In the genomic region with DNA sequence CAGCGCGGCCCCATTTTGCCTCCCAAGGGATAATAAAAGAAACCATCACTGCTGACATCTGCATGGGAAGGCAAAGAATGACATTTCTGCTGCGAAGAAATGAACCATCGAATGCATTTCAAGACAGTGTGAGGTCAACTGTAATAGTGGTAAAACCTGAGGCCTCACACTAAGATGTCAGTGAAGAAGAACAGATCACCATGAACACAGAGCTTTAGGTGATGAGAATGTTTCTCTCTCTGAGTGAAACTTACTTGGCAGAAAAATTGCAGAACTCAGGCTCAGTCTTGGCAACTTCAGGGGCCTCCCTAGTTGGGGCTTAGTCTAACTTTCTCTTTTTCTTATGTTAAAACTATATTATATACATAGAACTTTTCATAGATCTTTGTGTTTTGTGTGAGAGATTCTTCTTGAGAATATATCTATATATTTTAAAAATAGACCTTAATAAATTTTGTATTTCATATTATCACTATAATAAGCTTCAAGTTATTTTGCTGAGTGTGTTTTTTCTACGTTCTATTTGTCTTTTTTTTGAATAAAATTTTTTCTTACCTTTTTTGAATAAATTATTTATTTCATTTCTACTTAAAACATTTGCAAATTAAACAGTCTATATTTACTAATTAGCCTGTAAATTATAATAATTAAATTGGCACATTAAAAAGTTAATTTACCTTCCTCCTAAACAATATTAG, we compare ENCODE assay signal across 16 cellular contexts.
DNase-seq lines count a peak whose midpoint lies in the region; ATAC-seq, FAIRE-seq and TF ChIP-seq lines count a peak whose summit lies in the region.
"Had no signal": no experiment of that assay in that cellular context is flagged by ENCODE, and none has a peak within 500 bp of the region (broad histone marks: within the 10 kb centered on the region; RNA-seq: fewer than 3 reads in every experiment).

No MANE protein-coding gene starts in this region.

- H2BK5ac ChIP-seq in mesenchymal stem cell (ENCODE audit: low read depth, low read length, poor library complexity, severe bottlenecking) = no peak overlapping the region

- H3K9me3 ChIP-seq in A549 (no peaks in the 10 kb centered on the region), K562 (replicated peaks; ENCODE audit: control insufficient read depth, insufficient read depth, low read depth, low read length) (no peaks in the 10 kb centered on the region), mesenchymal stem cell (ENCODE audit: control insufficient read depth, low read length) (no peaks in the 10 kb centered on the region)

- H3K27ac ChIP-seq in A549 (no peak overlapping the region), K562 (ENCODE audit: extremely low read depth, low read depth, low read length) (peak overlapping the region; percentile 83), mesenchymal stem cell (ENCODE audit: low read length, poor library complexity, severe bottlenecking) (no peak overlapping the region)

- H2BK12ac ChIP-seq in mesenchymal stem cell (ENCODE audit: low read length in 2 of 2) = peak overlapping the region in 1 of 2 experiments; percentile 49

- no peak overlapping the region for H3K14ac ChIP-seq in mesenchymal stem cell (ENCODE audit: low read length in 2 of 2)

- TF ChIP-seq EP300 in A549 (IDR thresholded peaks at IDR 0.05) = no peak
- TF ChIP-seq EP300 in K562 (IDR thresholded peaks at IDR 0.05; ENCODE audit: low read length) = no peak

- H3K4ac ChIP-seq in mesenchymal stem cell (ENCODE audit: low read depth in 1 of 2, low read length in 2 of 2) = no peak overlapping the region

- no peaks in the 10 kb centered on the region for H3K79me1 ChIP-seq in mesenchymal stem cell (replicated peaks; ENCODE audit: low read length, poor library complexity, severe bottlenecking)

- H3K36me3 ChIP-seq in K562 (ENCODE audit: control insufficient read depth, insufficient read depth, low read length) (peaks cover 14% of the 10 kb centered on the region; the same call in 1 of the 3 replicates), mesenchymal stem cell (ENCODE audit: control insufficient read depth in 1 of 2, insufficient read depth in 2 of 2, low read depth in 1 of 2, low read length in 2 of 2) (no peaks in the 10 kb centered on the region)

- POLR2A ChIA-PET in A549 (lab: Yijun Ruan, JAX) (no interaction called here), K562 (lab: Yijun Ruan, JAX) (interaction anchor here (1.5 to 2.7 kb wide), 2 partner anchors 12 to 14 kb away, joined by 5 to 10 read pairs; no protein-coding TSS in a partner anchor)

- TF ChIP-seq POLR2A in A549 (IDR thresholded peaks at IDR 0.05; ENCODE audit: low read length) (no peak), K562 (conservative IDR thresholded peaks at IDR 0.05) (no peak)

- FAIRE-seq in A549 (lab: Jason Lieb, UNC) (no peak), K562 (lab: Jason Lieb, UNC) (no peak)
- FAIRE-seq: D721Med had no signal

- peak overlapping the region; percentile 42 for H2BK120ac ChIP-seq in mesenchymal stem cell (ENCODE audit: low read depth, low read length)

- no peak for DNase-seq in A549 (ENCODE audit: low read depth in 1 of 2, low spot score in 1 of 2)
- DNase-seq in K562 (ENCODE audit: extremely low read depth in 1 of 4, low spot score in 3 of 4) = no peak
- no peak for DNase-seq in mesenchymal stem cell
- no peak for DNase-seq in GM03348 (ENCODE audit: low spot score)
- DNase-seq in G401 (ENCODE audit: low spot score) = no peak
- DNase-seq in NCI-H1092 (lab: John Stamatoyannopoulos, UW) = no peak
- DNase-seq: AML-193; CD4-positive, alpha-beta memory T cell; DND-41; HCEC 1CT; NCI-H1694 treated with DMSO at 0.1 percent for 48 hours; Right ventricle myocardium superior had no signal

- 14% methylated on average over 5 of the region's 5 CpGs for WGBS in A549 (ENCODE audit: missing lambda C conversion rate)
- 88% methylated on average over 5 of the region's 5 CpGs for WGBS in K562 (ENCODE audit: insufficient coverage, low coverage, missing lambda C conversion rate)
- 64% methylated on average over 4 of the region's 5 CpGs for WGBS in mesenchymal stem cell

- TF ChIP-seq CTCF in A549 (IDR thresholded peaks at IDR 0.05) (no peak), K562 (IDR thresholded peaks at IDR 0.05 in 2 of 3, conservative IDR thresholded peaks at IDR 0.05 in 1 of 3; ENCODE audit: insufficient read depth in 2 of 3, low read depth in 1 of 3, low read length in 3 of 3) (no peak)

- H3K27me3 ChIP-seq in K562 (ENCODE audit: control insufficient read depth in 2 of 2, insufficient read depth in 2 of 2, low read length in 2 of 2) (no peaks in the 10 kb centered on the region), mesenchymal stem cell (ENCODE audit: control insufficient read depth in 1 of 2, insufficient read depth in 1 of 2, low read length in 2 of 2) (no peaks in the 10 kb centered on the region)

- no peak for TF ChIP-seq RAD21 in A549 (conservative IDR thresholded peaks at IDR 0.05 in 1 of 2, IDR thresholded peaks at IDR 0.05 in 1 of 2)
- TF ChIP-seq RAD21 in K562 (CRISPR knock-in tag; conservative IDR thresholded peaks at IDR 0.05 in 1 of 2, IDR thresholded peaks at IDR 0.05 in 1 of 2) = no peak

- H3K9ac ChIP-seq in K562 (ENCODE audit: insufficient read depth in 1 of 2, low read depth in 2 of 2, low read length in 2 of 2) (peak overlapping the region in 1 of 2 experiments; percentile 66; a peak in 1 of 4 replicates), mesenchymal stem cell (ENCODE audit: low read length) (no peak overlapping the region)

- peak overlapping the region in 1 of 2 experiments; percentile 91 for H3K18ac ChIP-seq in mesenchymal stem cell (ENCODE audit: low read depth in 1 of 2, low read length in 2 of 2)

- H4K20me1 ChIP-seq in K562 (replicated peaks; ENCODE audit: control insufficient read depth, insufficient read depth, low read length) = no peaks in the 10 kb centered on the region

- intact Hi-C loops in K562 (cut with micrococcal nuclease) = loop anchor here (10.0 kb wide), 1 partner anchor 454 kb away; no protein-coding TSS in a partner anchor

- ATAC-seq in A549 = no peak
- ATAC-seq in GM19351 (IDR thresholded peaks at IDR 0.05; ENCODE audit: unreplicated experiment) = peak; percentile 38
- no peak for ATAC-seq in K562
- ATAC-seq in GM19452 (IDR thresholded peaks at IDR 0.05; ENCODE audit: unreplicated experiment) = no peak
- ATAC-seq: Panc1 had no signal

- H2AFZ ChIP-seq in K562 (ENCODE audit: low read depth, low read length) (peak overlapping the region; percentile 73), mesenchymal stem cell (ENCODE audit: low read depth, low read length) (no peak overlapping the region)

- H4K91ac ChIP-seq in mesenchymal stem cell (ENCODE audit: low read length) = no peak overlapping the region

- H2BK15ac ChIP-seq in mesenchymal stem cell (ENCODE audit: low read depth, poor library complexity, severe bottlenecking) = no peak overlapping the region

- H3K4me3 ChIP-seq in A549 (no peak overlapping the region), K562 (no peak overlapping the region), mesenchymal stem cell (ENCODE audit: insufficient read depth in 1 of 2, low read depth in 1 of 2, low read length in 2 of 2) (no peak overlapping the region)

- no peaks in the 10 kb centered on the region for H3K9me1 ChIP-seq in K562 (ENCODE audit: control insufficient read depth, insufficient read depth, low read length)

- H3K4me1 ChIP-seq in A549 (no peaks in the 10 kb centered on the region), K562 (replicated peaks in 1 of 2; ENCODE audit: control insufficient read depth in 2 of 2, insufficient read depth in 2 of 2, low read length in 2 of 2) (peaks cover 7 to 39% of the 10 kb centered on the region in 2 experiments; a peak in 4 of 5 replicates), mesenchymal stem cell (ENCODE audit: control insufficient read depth, insufficient read depth, low read depth, low read length) (no peaks in the 10 kb centered on the region)

- no peak overlapping the region for H3K4me2 ChIP-seq in A549
- H3K4me2 ChIP-seq in K562 (ENCODE audit: insufficient read depth, low read length) = no peak overlapping the region
- H3K4me2 ChIP-seq in mesenchymal stem cell (ENCODE audit: low read length, poor library complexity, severe bottlenecking) = no peak overlapping the region

- peak overlapping the region; percentile 49 for H4K8ac ChIP-seq in mesenchymal stem cell (ENCODE audit: low read length)

- H2AK5ac ChIP-seq in mesenchymal stem cell (ENCODE audit: low read length, severe bottlenecking) = no peak overlapping the region

- no peak overlapping the region for H3K23ac ChIP-seq in mesenchymal stem cell (ENCODE audit: low read length in 2 of 2)

- peaks cover 63% of the 10 kb centered on the region for H3K79me2 ChIP-seq in K562 (ENCODE audit: control insufficient read depth, insufficient read depth, low read length)

- in situ Hi-C loops in K562 (cut with MboI) = no loop called here
- in situ Hi-C loops in G401 (cut with HindIII; ENCODE audit: low sequenced_read_pairs) = no loop called here

- CTCF ChIA-PET in A549 (lab: Yijun Ruan, JAX) = interaction anchor here (1.0 kb wide), 1 partner anchor 363 kb away, joined by 3 read pairs; no protein-coding TSS in a partner anchor
- CTCF ChIA-PET in K562 (lab: Yijun Ruan, JAX; ENCODE audit: low intra/inter-chr PET ratio) = no interaction called here

- BruUV-seq in K562 (replicated peaks; lab: Mats Ljungman, UMichigan) = no TSS peak

TF ChIP-seq in A549, 52 proteins besides CTCF, POLR2A, EP300 and RAD21:
- TF ChIP-seq POLR2AphosphoS2 (conservative IDR thresholded peaks at IDR 0.05; ENCODE audit: low read length) (no peak), HOXA7 (CRISPR knock-in tag; IDR thresholded peaks at IDR 0.05) (no peak), MAFK (IDR thresholded peaks at IDR 0.05; ENCODE audit: partially characterized antibody) (peak; percentile 30), RCOR1 (IDR thresholded peaks at IDR 0.05; ENCODE audit: low read depth, low read length) (no peak)
TF ChIP-seq in A549: peak in this region for 1.
